11 cellular contexts compared by ENCODE assay signal in genomic region chr3:30544811-30545210, GRCh38.
DNase-seq lines count a peak whose midpoint lies in the region; ATAC-seq, FAIRE-seq and TF ChIP-seq lines count a peak whose summit lies in the region.
"Had no signal": no experiment of that assay in that cellular context is flagged by ENCODE, and none has a peak within 500 bp of the region (broad histone marks: within the 10 kb centered on the region; RNA-seq: fewer than 3 reads in every experiment).

No MANE protein-coding gene starts in this region.

- DNase-seq in AG09319 (ENCODE audit: extremely low read depth, low read depth) (peak; percentile 16), HTR-8/SVneo (ENCODE audit: insufficient read length, low spot score) (peak; percentile 48), cardiac fibroblast (ENCODE audit: low read depth in 2 of 2) (peak; percentile 90 to 96), lung microvascular endothelial cell (ENCODE audit: low read depth in 2 of 2) (peak; percentile 27 to 100), GM12891 (ENCODE audit: insufficient read length, low spot score) (no peak), KG1 (lab: John Stamatoyannopoulos, UW) (no peak), putamen (ENCODE audit: low spot score) (no peak)
- DNase-seq: activated CD8-positive, alpha-beta memory T cell treated with anti-CD3 and anti-CD28 coated beads, Interleukin-2, amount 10 ng/mL, durations not matched to agents 7 days and 5 days; H7 had no signal

- FAIRE-seq in HTR-8/SVneo (lab: Jason Lieb, UNC), result no peak
- FAIRE-seq in GM12891 (lab: Jason Lieb, UNC), result no peak
- FAIRE-seq: D721Med had no signal

- ATAC-seq in HG03378 (IDR thresholded peaks at IDR 0.05; ENCODE audit: unreplicated experiment), result no peak
- ATAC-seq: activated CD8-positive, alpha-beta memory T cell treated with anti-CD3 and anti-CD28 coated beads, Interleukin-2, amount 10 ng/mL, durations not matched to agents 7 days and 5 days had no signal

- no peak overlapping the region for H3K4me3 ChIP-seq in cardiac fibroblast (replicated peaks in 1 of 2; ENCODE audit: low read depth in 2 of 2, low read length in 2 of 2)

- TF ChIP-seq POLR2A in GM12891 (IDR thresholded peaks at IDR 0.05; ENCODE audit: low read depth, low read length), result no peak

- TF ChIP-seq CTCF in AG09319 (IDR thresholded peaks at IDR 0.05; ENCODE audit: low read depth, low read length) (no peak), cardiac fibroblast (IDR thresholded peaks at IDR 0.05; ENCODE audit: low read depth, low read length) (no peak)

TF ChIP-seq in GM12891, 5 proteins besides CTCF, POLR2A, EP300 and RAD21:
- TF ChIP-seq POLR2AphosphoS5 (IDR thresholded peaks at IDR 0.05; ENCODE audit: low read depth, low read length) (no peak), TAF1 (IDR thresholded peaks at IDR 0.05; ENCODE audit: low read depth, low read length) (no peak), PAX5 (IDR thresholded peaks at IDR 0.05; ENCODE audit: insufficient read depth, low read length, severe bottlenecking) (no peak), POU2F2 (IDR thresholded peaks at IDR 0.05; ENCODE audit: low read depth, low read length) (no peak), SPI1 (IDR thresholded peaks at IDR 0.05; ENCODE audit: low read depth, low read length) (no peak)

Comparison
In these comparisons a context has a peak if more than half of its experiments do, and no peak if none do; other contexts are left out.
1. DNase-seq: peak in AG09319 (single experiment), HTR-8/SVneo (single experiment), cardiac fibroblast (2 of 2) and lung microvascular endothelial cell (2 of 2); none in GM12891 (single experiment), KG1 (single experiment) and putamen (single experiment).